18 cellular contexts compared by ENCODE assay signal in the genomic region with DNA sequence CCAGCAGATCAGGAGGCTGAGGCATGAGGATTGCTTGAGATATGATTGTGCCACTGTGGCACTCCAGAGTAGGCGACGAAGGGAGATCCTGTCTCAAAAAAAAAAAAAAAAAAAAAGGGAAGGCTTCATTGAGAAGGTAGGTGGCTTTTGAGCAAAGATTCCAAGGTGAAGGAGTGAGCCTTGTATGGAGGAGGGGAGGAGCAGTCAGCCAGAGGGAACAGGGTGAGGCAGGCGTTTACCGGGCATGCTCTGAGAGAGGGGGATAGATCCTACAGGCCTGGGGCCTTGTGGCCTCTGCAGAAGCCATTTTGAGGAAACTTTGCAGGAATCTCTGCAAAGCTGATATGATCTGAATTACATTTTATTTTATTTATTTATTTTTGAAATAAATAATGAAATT. TPM values are rescaled to one million over a fixed set of nuclear protein-coding genes. Genes with fewer than 3 reads are reported as not detected.
A peak's percentile ranks its signal among the peaks of the same experiment; 100 is the strongest.
DNase-seq lines count a peak whose midpoint lies in the region; ATAC-seq and TF ChIP-seq lines count a peak whose summit lies in the region.
"Had no signal": no experiment of that assay in that cellular context is flagged by ENCODE, and none has a peak within 500 bp of the region (broad histone marks: within the 10 kb centered on the region; RNA-seq: fewer than 3 reads in every experiment).

No MANE protein-coding gene starts in this region.

- peak overlapping the region; percentile 76 for H3K27ac Mint-ChIP-seq in activated naive CD4-positive, alpha-beta T cell treated with anti-CD3 and anti-CD28 coated beads, Interleukin-2, amount 50 U/mL, for 24 hours
- peak overlapping the region in 1 of 2 donors; percentile 59 for H3K27ac Mint-ChIP-seq in natural killer cell
- H3K27ac Mint-ChIP-seq: B cell had no signal

- no peak for DNase-seq in activated naive CD4-positive, alpha-beta T cell treated with anti-CD3 and anti-CD28 coated beads, Interleukin-2, amount 50 U/mL, for 16 hours
- DNase-seq in NT2/D1 (ENCODE audit: low read depth, low spot score) (peak; percentile 35), left kidney (ENCODE audit: low read depth, low spot score) (peak; percentile 18), middle frontal gyrus (ENCODE audit: extremely low spot score, low spot score) (no peak), natural killer cell (no peak)
- DNase-seq: CD8-positive, alpha-beta memory T cell; DND-41; GOT3; NCI-H1105; NCI-H1694 treated with DMSO at 0.1 percent for 48 hours; NCI-H69; NK-92 treated with Interleukin-12 subunit alpha and Interleukin-12 subunit beta, amount 100 ng/mL, for 24 hours; PC-9 had no signal

- H3K4me3 Mint-ChIP-seq in activated naive CD4-positive, alpha-beta T cell treated with anti-CD3 and anti-CD28 coated beads, Interleukin-2, amount 50 U/mL, for 24 hours: no peak overlapping the region
- no peak overlapping the region for H3K4me3 Mint-ChIP-seq in natural killer cell
- H3K4me3 Mint-ChIP-seq: B cell had no signal

- H3K9ac ChIP-seq in NT2/D1 (ENCODE audit: insufficient read length, low read depth): peak overlapping the region; percentile 57
- H3K9ac ChIP-seq: KMS-11 had no signal

- no peak overlapping the region for H3K4me3 ChIP-seq in NT2/D1 (ENCODE audit: insufficient read length, low read depth)
- H3K4me3 ChIP-seq: PC-9 had no signal

- peaks cover 9% of the 10 kb centered on the region for H3K36me3 Mint-ChIP-seq in activated naive CD4-positive, alpha-beta T cell treated with anti-CD3 and anti-CD28 coated beads, Interleukin-2, amount 50 U/mL, for 24 hours
- no peaks in the 10 kb centered on the region for H3K36me3 Mint-ChIP-seq in natural killer cell

- intact Hi-C loops in natural killer cell (cut with micrococcal nuclease): no loop called here

- H3K4me1 Mint-ChIP-seq in activated naive CD4-positive, alpha-beta T cell treated with anti-CD3 and anti-CD28 coated beads, Interleukin-2, amount 50 U/mL, for 24 hours: peaks cover 14% of the 10 kb centered on the region
- H3K4me1 Mint-ChIP-seq in natural killer cell: peaks cover 5 to 7% of the 10 kb centered on the region in 2 donors

- no peaks in the 10 kb centered on the region for H3K9me3 Mint-ChIP-seq in activated naive CD4-positive, alpha-beta T cell treated with anti-CD3 and anti-CD28 coated beads, Interleukin-2, amount 50 U/mL, for 24 hours
- no peaks in the 10 kb centered on the region for H3K9me3 Mint-ChIP-seq in natural killer cell
- H3K9me3 Mint-ChIP-seq: CD8-positive, alpha-beta memory T cell had no signal

- H3K4me1 ChIP-seq in NT2/D1 (ENCODE audit: insufficient read depth, insufficient read length): peaks cover 9% of the 10 kb centered on the region

- H3K9me3 ChIP-seq in NT2/D1 (ENCODE audit: insufficient read depth, low read length): no peaks in the 10 kb centered on the region

- ATAC-seq in natural killer cell (no peak), HG02885 (IDR thresholded peaks at IDR 0.05; ENCODE audit: poor library complexity, unreplicated experiment) (no peak)

- no peaks in the 10 kb centered on the region for H3K36me3 ChIP-seq in NT2/D1 (ENCODE audit: insufficient read depth, insufficient read length, low read length)

- no peaks in the 10 kb centered on the region for H3K27me3 ChIP-seq in NT2/D1 (ENCODE audit: insufficient read depth, insufficient read length)

- H3K27me3 Mint-ChIP-seq in activated naive CD4-positive, alpha-beta T cell treated with anti-CD3 and anti-CD28 coated beads, Interleukin-2, amount 50 U/mL, for 24 hours: no peaks in the 10 kb centered on the region
- H3K27me3 Mint-ChIP-seq in natural killer cell (ENCODE audit: low read depth in 2 of 2): no peaks in the 10 kb centered on the region
- H3K27me3 Mint-ChIP-seq: B cell; CD8-positive, alpha-beta memory T cell had no signal

- TF ChIP-seq CTCF in natural killer cell (IDR thresholded peaks at IDR 0.05): no peak

RNA-seq across cellular contexts. Expression of a gene that starts 5.1 kb away (rescaled TPM):
- 100 to 1,000 TPM; 110 to 133 (median 125) TPM for total RNA-seq in natural killer cell

RNA-seq across cellular contexts. Expression of a gene that starts 35.7 kb away (rescaled TPM):
- total RNA-seq in natural killer cell: 100 to 1,000 TPM; 180 to 227 (median 215) TPM
- total RNA-seq: MCF 10A had no signal

RNA-seq across cellular contexts. Expression of a gene that starts 39.7 kb away (rescaled TPM):
- 1 to 10 TPM in 1 of 3 donors, under 1 TPM in 2; 0.54 to 1.3 (median 0.80) TPM for total RNA-seq in natural killer cell
- total RNA-seq: MCF 10A had no signal

RNA-seq across cellular contexts. Expression of a gene that starts 49.3 kb away (rescaled TPM):
- 10 to 100 TPM; 21.7 to 26.1 (median 21.8) TPM for total RNA-seq in natural killer cell

Comparison
In these comparisons a context has a peak if more than half of its experiments do, and no peak if none do; other contexts are left out.
1. DNase-seq: peak in NT2/D1 (single experiment) and left kidney (single experiment); none in activated naive CD4-positive, alpha-beta T cell treated with anti-CD3 and anti-CD28 coated beads, Interleukin-2, amount 50 U/mL, for 16 hours (single experiment), middle frontal gyrus (single experiment) and natural killer cell (single experiment).